ENCODE assay signal across 22 cellular contexts in genomic region chr22:39907605-39908097, GRCh38. TPM values are rescaled to one million over a fixed set of nuclear protein-coding genes. Genes with fewer than 3 reads are reported as not detected.
DNase-seq lines count a peak whose midpoint lies in the region; ATAC-seq and TF ChIP-seq lines count a peak whose summit lies in the region.
"Had no signal": no experiment of that assay in that cellular context is flagged by ENCODE, and none has a peak within 500 bp of the region (broad histone marks: within the 10 kb centered on the region; RNA-seq: fewer than 3 reads in every experiment).

No MANE protein-coding gene starts in this region.

- CTCF ChIA-PET in activated CD8-positive, alpha-beta memory T cell treated with anti-CD3 and anti-CD28 coated beads, Interleukin-2, amount 10 ng/mL, durations not matched to agents 7 days and 5 days (lab: Charles Lee) = interaction anchor here (1.0 to 12.2 kb wide), 3 partner anchors 18 to 626 kb away, joined by 3 to 171 read pairs (median 34); no protein-coding TSS in a partner anchor
- CTCF ChIA-PET in activated CD4-positive, alpha-beta memory T cell treated with anti-CD3 and anti-CD28 coated beads, Interleukin-2, amount 10 ng/mL, durations not matched to agents 7 days and 5 days (lab: Charles Lee) = interaction anchor here (1.2 to 3.1 kb wide), 3 partner anchors 9 to 373 kb away, joined by 5 to 15 read pairs (median 8); no protein-coding TSS in a partner anchor

- no peaks in the 10 kb centered on the region for H3K9me3 Mint-ChIP-seq in activated CD8-positive, alpha-beta memory T cell treated with anti-CD3 and anti-CD28 coated beads, Interleukin-2, amount 10 ng/mL, durations not matched to agents 7 days and 5 days (ENCODE audit: low read depth)
- H3K9me3 Mint-ChIP-seq in activated CD4-positive, alpha-beta memory T cell treated with anti-CD3 and anti-CD28 coated beads, Interleukin-2, amount 10 ng/mL, durations not matched to agents 7 days and 5 days = no peaks in the 10 kb centered on the region
- no peaks in the 10 kb centered on the region for H3K9me3 Mint-ChIP-seq in stimulated activated memory B cell treated with anti-CD40 and anti-IgM and Interleukin-4, amounts not matched to agents 10 μg/mL and 1 μg/mL and 100 μg/mL, for 72 hours
- H3K9me3 Mint-ChIP-seq: dendritic cell treated with granulocyte-macrophage colony-stimulating factor and Interleukin-4, amounts not matched to agents 40 ng/mL and 50 ng/mL, for 4 days; mesothelial cell of epicardium had no signal

- ATAC-seq in activated CD8-positive, alpha-beta memory T cell treated with anti-CD3 and anti-CD28 coated beads, Interleukin-2, amount 10 ng/mL, durations not matched to agents 7 days and 5 days = peak; percentile 7
- ATAC-seq in stimulated activated memory B cell treated with anti-CD40 and anti-IgM and Interleukin-4, amounts not matched to agents 10 μg/mL and 1 μg/mL and 100 μg/mL, for 72 hours = no peak
- ATAC-seq in left lung = no peak
- ATAC-seq: A549 had no signal

- no peaks in the 10 kb centered on the region for H3K36me3 ChIP-seq in left lung
- H3K36me3 ChIP-seq: BLaER1, brain microvascular endothelial cell, neutrophil, tibial nerve had no signal

- peaks cover 72% of the 10 kb centered on the region for H3K36me3 Mint-ChIP-seq in activated CD8-positive, alpha-beta memory T cell treated with anti-CD3 and anti-CD28 coated beads, Interleukin-2, amount 10 ng/mL, durations not matched to agents 7 days and 5 days
- H3K36me3 Mint-ChIP-seq in activated CD4-positive, alpha-beta memory T cell treated with anti-CD3 and anti-CD28 coated beads, Interleukin-2, amount 10 ng/mL, durations not matched to agents 7 days and 5 days (ENCODE audit: low read depth) = peaks cover 64% of the 10 kb centered on the region
- H3K36me3 Mint-ChIP-seq in stimulated activated memory B cell treated with anti-CD40 and anti-IgM and Interleukin-4, amounts not matched to agents 10 μg/mL and 1 μg/mL and 100 μg/mL, for 72 hours = no peaks in the 10 kb centered on the region
- H3K36me3 Mint-ChIP-seq: mesothelial cell of epicardium had no signal

- DNase-seq in activated CD8-positive, alpha-beta memory T cell treated with anti-CD3 and anti-CD28 coated beads, Interleukin-2, amount 10 ng/mL, durations not matched to agents 7 days and 5 days = no peak
- DNase-seq in activated CD8-positive, alpha-beta memory T cell treated with anti-CD3 and anti-CD28 coated beads, Interleukin-2, amount 50 U/mL, for 48 hours = no peak
- DNase-seq in activated CD4-positive, alpha-beta memory T cell treated with anti-CD3 and anti-CD28 coated beads, Interleukin-2, amount 10 ng/mL, durations not matched to agents 7 days and 5 days = peak; percentile 36
- peak; percentile 65 for DNase-seq in central memory CD4-positive, alpha-beta T cell
- DNase-seq in NCI-H510A treated with DMSO at 0.1 percent for 48 hours (lab: John Stamatoyannopoulos, UW) = no peak
- no peak for DNase-seq in NCI-H146 (lab: John Stamatoyannopoulos, UW)
- no peak for DNase-seq in left lung
- DNase-seq: activated CD4-positive, alpha-beta T cell treated with anti-CD3 and anti-CD28 coated beads for 4 hours; brain microvascular endothelial cell; GDM1; NCI-H1092; NCI-H69; stimulated activated CD4-positive, alpha-beta T cell treated with anti-CD3 and anti-CD28 coated beads, Interleukin-12 subunit alpha, Interleukin-12 subunit beta, amount 100 ng/mL, for 4 hours had no signal

- TF ChIP-seq CTCF in left lung (IDR thresholded peaks at IDR 0.05) = no peak

- H3K9me3 ChIP-seq in left lung = no peaks in the 10 kb centered on the region
- H3K9me3 ChIP-seq: A549, BLaER1, neutrophil, tibial nerve had no signal

- intact Hi-C loops in left lung (cut with DNase I) = no loop called here

- H3K27me3 Mint-ChIP-seq in activated CD8-positive, alpha-beta memory T cell treated with anti-CD3 and anti-CD28 coated beads, Interleukin-2, amount 10 ng/mL, durations not matched to agents 7 days and 5 days = no peaks in the 10 kb centered on the region
- H3K27me3 Mint-ChIP-seq in activated CD4-positive, alpha-beta memory T cell treated with anti-CD3 and anti-CD28 coated beads, Interleukin-2, amount 10 ng/mL, durations not matched to agents 7 days and 5 days = no peaks in the 10 kb centered on the region
- H3K27me3 Mint-ChIP-seq in stimulated activated memory B cell treated with anti-CD40 and anti-IgM and Interleukin-4, amounts not matched to agents 10 μg/mL and 1 μg/mL and 100 μg/mL, for 72 hours = no peaks in the 10 kb centered on the region

- H3K27ac Mint-ChIP-seq in activated CD8-positive, alpha-beta memory T cell treated with anti-CD3 and anti-CD28 coated beads, Interleukin-2, amount 10 ng/mL, durations not matched to agents 7 days and 5 days = peak overlapping the region; percentile 91
- peak overlapping the region; percentile 85 for H3K27ac Mint-ChIP-seq in activated CD4-positive, alpha-beta memory T cell treated with anti-CD3 and anti-CD28 coated beads, Interleukin-2, amount 10 ng/mL, durations not matched to agents 7 days and 5 days
- H3K27ac Mint-ChIP-seq in stimulated activated memory B cell treated with anti-CD40 and anti-IgM and Interleukin-4, amounts not matched to agents 10 μg/mL and 1 μg/mL and 100 μg/mL, for 72 hours = peak overlapping the region; percentile 50
- H3K27ac Mint-ChIP-seq: dendritic cell treated with granulocyte-macrophage colony-stimulating factor and Interleukin-4, amounts not matched to agents 40 ng/mL and 50 ng/mL, for 4 days; mesothelial cell of epicardium had no signal

- H3K4me1 ChIP-seq in left lung = no peaks in the 10 kb centered on the region
- H3K4me1 ChIP-seq: A549, BLaER1 had no signal

- POLR2A ChIA-PET in activated CD4-positive, alpha-beta memory T cell treated with anti-CD3 and anti-CD28 coated beads, Interleukin-2, amount 10 ng/mL, durations not matched to agents 7 days and 5 days (lab: Charles Lee) = interaction anchor here (1.2 to 17.3 kb wide), 10 partner anchors 8 to 388 kb away, joined by 3 to 447 read pairs (median 7); partner anchors contain the start of genes ATF4 and GRAP2

- no peak overlapping the region for H3K27ac ChIP-seq in left lung
- H3K27ac ChIP-seq: A549, BLaER1, brain microvascular endothelial cell, KMS-11, neutrophil had no signal

- H3K4me1 Mint-ChIP-seq in activated CD8-positive, alpha-beta memory T cell treated with anti-CD3 and anti-CD28 coated beads, Interleukin-2, amount 10 ng/mL, durations not matched to agents 7 days and 5 days = peaks cover 52% of the 10 kb centered on the region
- H3K4me1 Mint-ChIP-seq in activated CD4-positive, alpha-beta memory T cell treated with anti-CD3 and anti-CD28 coated beads, Interleukin-2, amount 10 ng/mL, durations not matched to agents 7 days and 5 days = peaks cover 59% of the 10 kb centered on the region
- H3K4me1 Mint-ChIP-seq in stimulated activated memory B cell treated with anti-CD40 and anti-IgM and Interleukin-4, amounts not matched to agents 10 μg/mL and 1 μg/mL and 100 μg/mL, for 72 hours = peaks cover 27% of the 10 kb centered on the region
- H3K4me1 Mint-ChIP-seq: mesothelial cell of epicardium had no signal

- H3K4me3 ChIP-seq in left lung = no peak overlapping the region
- H3K4me3 ChIP-seq: A549, BLaER1, tibial nerve had no signal

- H3K27me3 ChIP-seq in left lung = peaks cover 8 to 65% of the 10 kb centered on the region in 2 donors
- H3K27me3 ChIP-seq: BLaER1, neutrophil, tibial nerve had no signal

- H3K4me3 Mint-ChIP-seq in activated CD8-positive, alpha-beta memory T cell treated with anti-CD3 and anti-CD28 coated beads, Interleukin-2, amount 10 ng/mL, durations not matched to agents 7 days and 5 days = peak overlapping the region; percentile 90
- H3K4me3 Mint-ChIP-seq in activated CD4-positive, alpha-beta memory T cell treated with anti-CD3 and anti-CD28 coated beads, Interleukin-2, amount 10 ng/mL, durations not matched to agents 7 days and 5 days = peak overlapping the region; percentile 87
- no peak overlapping the region for H3K4me3 Mint-ChIP-seq in stimulated activated memory B cell treated with anti-CD40 and anti-IgM and Interleukin-4, amounts not matched to agents 10 μg/mL and 1 μg/mL and 100 μg/mL, for 72 hours
- H3K4me3 Mint-ChIP-seq: dendritic cell treated with granulocyte-macrophage colony-stimulating factor and Interleukin-4, amounts not matched to agents 40 ng/mL and 50 ng/mL, for 4 days; mesothelial cell of epicardium had no signal

RNA-seq across cellular contexts. Expression of gene GRAP2, which starts 6.8 kb away (rescaled TPM):
- 100 to 1,000 TPM; 183 to 257 TPM for total RNA-seq in activated CD8-positive, alpha-beta memory T cell treated with anti-CD3 and anti-CD28 coated beads, Interleukin-2, amount 10 ng/mL, durations not matched to agents 7 days and 5 days
- 100 to 1,000 TPM; 108 to 111 TPM for total RNA-seq in activated CD4-positive, alpha-beta memory T cell treated with anti-CD3 and anti-CD28 coated beads, Interleukin-2, amount 10 ng/mL, durations not matched to agents 7 days and 5 days
- 1 to 10 TPM; 2.3 to 3.4 TPM for total RNA-seq in left lung
- total RNA-seq: epithelial cell of proximal tubule, mesothelial cell of epicardium had no signal

RNA-seq across cellular contexts. Expression of gene ENTHD1, which starts 14.1 kb away (rescaled TPM):
- total RNA-seq in activated CD8-positive, alpha-beta memory T cell treated with anti-CD3 and anti-CD28 coated beads, Interleukin-2, amount 10 ng/mL, durations not matched to agents 7 days and 5 days = under 1 TPM; 0.21 to 0.41 TPM
- under 1 TPM in 1 of 2 experiments, not detected in 1; 0.13 TPM for total RNA-seq in activated CD4-positive, alpha-beta memory T cell treated with anti-CD3 and anti-CD28 coated beads, Interleukin-2, amount 10 ng/mL, durations not matched to agents 7 days and 5 days
- under 1 TPM in 1 of 2 donors, not detected in 1; 0.16 TPM for total RNA-seq in left lung
- total RNA-seq: epithelial cell of proximal tubule, mesothelial cell of epicardium had no signal

RNA-seq across cellular contexts. Expression of gene TMA7B, which starts 52.5 kb away (rescaled TPM):
- 10 to 100 TPM in 1 of 2 experiments, 1 to 10 TPM in 1; 5.1 to 11.0 TPM for total RNA-seq in activated CD8-positive, alpha-beta memory T cell treated with anti-CD3 and anti-CD28 coated beads, Interleukin-2, amount 10 ng/mL, durations not matched to agents 7 days and 5 days
- 1 to 10 TPM; 3.7 to 4.3 TPM for total RNA-seq in activated CD4-positive, alpha-beta memory T cell treated with anti-CD3 and anti-CD28 coated beads, Interleukin-2, amount 10 ng/mL, durations not matched to agents 7 days and 5 days
- total RNA-seq in left lung = under 1 TPM; 0.17 to 0.42 TPM
- total RNA-seq: epithelial cell of proximal tubule, mesothelial cell of epicardium, tibial nerve had no signal

Comparison
In these comparisons a context has a peak if more than half of its experiments do, and no peak if none do; other contexts are left out.
1. DNase-seq: peak in activated CD4-positive, alpha-beta memory T cell treated with anti-CD3 and anti-CD28 coated beads, Interleukin-2, amount 10 ng/mL, durations not matched to agents 7 days and 5 days (single experiment) and central memory CD4-positive, alpha-beta T cell (single experiment); none in activated CD8-positive, alpha-beta memory T cell treated with anti-CD3 and anti-CD28 coated beads, Interleukin-2, amount 10 ng/mL, durations not matched to agents 7 days and 5 days (single experiment), activated CD8-positive, alpha-beta memory T cell treated with anti-CD3 and anti-CD28 coated beads, Interleukin-2, amount 50 U/mL, for 48 hours (single experiment), NCI-H510A treated with DMSO at 0.1 percent for 48 hours (single experiment), NCI-H146 (single experiment) and left lung (0 of 2).
2. RNA of gene GRAP2, which starts 6.8 kb away (total RNA-seq): 183 to 257 TPM in activated CD8-positive, alpha-beta memory T cell treated with anti-CD3 and anti-CD28 coated beads, Interleukin-2, amount 10 ng/mL, durations not matched to agents 7 days and 5 days and 108 to 111 TPM in activated CD4-positive, alpha-beta memory T cell treated with anti-CD3 and anti-CD28 coated beads, Interleukin-2, amount 10 ng/mL, durations not matched to agents 7 days and 5 days; 2.3 to 3.4 TPM in left lung; every median in the first group is over 10 times any median in the second.
3. Peak in every context shown above with its lines, with median percentiles within 50 percentile points of each other: H3K27ac Mint-ChIP-seq.